ENCODE assay signal across 1 cellular context in genomic region chr10:78375854-78376785, GRCh38.
TF ChIP-seq lines count a peak whose summit lies in the region.

No MANE protein-coding gene starts in this region.

TF ChIP-seq in neural cell, 6 proteins besides CTCF, POLR2A, EP300 and RAD21 (continued from another document):
- TF ChIP-seq REST (IDR thresholded peaks at IDR 0.05; ENCODE audit: borderline replicate concordance) (peak; percentile 99), SMC3 (conservative IDR thresholded peaks at IDR 0.05; ENCODE audit: poor library complexity) (peak; percentile 62), MXI1 (conservative IDR thresholded peaks at IDR 0.05; ENCODE audit: poor library complexity, severe bottlenecking) (peak; percentile 33), EZH2 (IDR thresholded peaks at IDR 0.05; ENCODE audit: borderline replicate concordance, insufficient read depth, low read length, poor library complexity, severe bottlenecking) (no peak), POLR2AphosphoS5 (IDR thresholded peaks at IDR 0.05) (peak; percentile 80)
